ENCODE assay signal across 8 cellular contexts in the genomic region with DNA sequence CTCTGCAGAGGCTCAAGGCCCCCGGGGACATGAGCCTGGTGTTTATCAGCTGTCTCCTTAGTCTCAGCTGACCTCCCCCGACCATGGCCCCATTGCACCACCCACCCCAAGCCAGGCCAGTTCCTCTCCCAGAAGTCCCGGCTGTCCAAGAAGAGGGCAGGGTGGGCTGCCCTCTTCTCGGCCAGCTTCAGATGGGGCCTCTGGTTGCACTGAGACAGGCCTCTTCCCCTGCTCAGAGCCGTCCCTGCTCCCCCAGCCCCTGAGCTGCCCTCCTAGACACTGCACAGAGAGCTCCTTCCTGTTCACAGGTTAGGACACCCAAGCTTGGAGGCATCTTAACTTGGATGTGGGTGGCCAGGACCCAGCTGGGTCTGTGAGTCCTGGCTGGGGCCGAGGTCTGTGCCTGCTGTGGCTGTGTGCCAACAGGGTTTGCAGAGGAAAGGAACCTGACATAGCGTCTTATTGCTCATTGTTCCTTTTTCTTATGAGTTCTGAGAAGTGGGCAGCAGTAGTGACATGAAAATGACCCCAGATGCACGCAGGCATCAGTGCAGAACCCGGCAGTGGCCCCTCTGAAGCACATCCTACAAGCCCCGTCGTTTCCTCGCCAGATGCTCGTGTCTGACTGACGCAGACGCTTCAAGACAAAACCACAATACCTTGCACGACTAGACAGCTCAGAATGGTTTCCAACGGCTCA. TPM values are rescaled to one million over a fixed set of nuclear protein-coding genes. Genes with fewer than 3 reads are reported as not detected.
A peak's percentile ranks its signal among the peaks of the same experiment; 100 is the strongest.
DNase-seq lines count a peak whose midpoint lies in the region; ATAC-seq, FAIRE-seq and TF ChIP-seq lines count a peak whose summit lies in the region.

No MANE protein-coding gene starts in this region.

- TF ChIP-seq CTCF in glutamatergic neuron (IDR thresholded peaks at IDR 0.05; ENCODE audit: partially characterized antibody, unreplicated experiment), result no peak

- peak overlapping the region; percentile 92 for H3K27ac Mint-ChIP-seq in activated T-cell treated with anti-CD3 and anti-CD28 coated beads, Interleukin-2, amount 50 U/mL, for 72 hours
- H3K27ac Mint-ChIP-seq in glutamatergic neuron (ENCODE audit: unreplicated experiment), result peak overlapping the region; percentile 33

- H3K36me3 Mint-ChIP-seq in activated T-cell treated with anti-CD3 and anti-CD28 coated beads, Interleukin-2, amount 50 U/mL, for 72 hours (ENCODE audit: insufficient read depth in 2 of 2), result peaks cover 4 to 6% of the 10 kb centered on the region in 2 donors
- no peaks in the 10 kb centered on the region for H3K36me3 Mint-ChIP-seq in glutamatergic neuron (ENCODE audit: unreplicated experiment)

- ATAC-seq in activated T-cell treated with anti-CD3 and anti-CD28 coated beads, Interleukin-2, amount 50 U/mL, for 72 hours (replicated peaks in 1 of 2), result peak; percentile 71 to 73
- ATAC-seq in GM19328 (IDR thresholded peaks at IDR 0.05; ENCODE audit: unreplicated experiment) (no peak), HG03025 (IDR thresholded peaks at IDR 0.05; ENCODE audit: low FRiP score, unreplicated experiment) (no peak)

- peaks cover 47% of the 10 kb centered on the region for H3K4me1 Mint-ChIP-seq in activated T-cell treated with anti-CD3 and anti-CD28 coated beads, Interleukin-2, amount 50 U/mL, for 72 hours (ENCODE audit: low read depth)
- H3K4me1 Mint-ChIP-seq in glutamatergic neuron (ENCODE audit: low read depth, unreplicated experiment), result peaks cover 13% of the 10 kb centered on the region

- H3K4me3 Mint-ChIP-seq in activated T-cell treated with anti-CD3 and anti-CD28 coated beads, Interleukin-2, amount 50 U/mL, for 72 hours, result peak overlapping the region; percentile 91 to 92
- peak overlapping the region; percentile 34 for H3K4me3 Mint-ChIP-seq in glutamatergic neuron (ENCODE audit: unreplicated experiment)

- no peaks in the 10 kb centered on the region for H3K9me3 Mint-ChIP-seq in activated T-cell treated with anti-CD3 and anti-CD28 coated beads, Interleukin-2, amount 50 U/mL, for 72 hours
- H3K9me3 Mint-ChIP-seq in glutamatergic neuron (ENCODE audit: unreplicated experiment), result peaks cover 8% of the 10 kb centered on the region

- FAIRE-seq in GM19239 (lab: Jason Lieb, UNC), result no peak

- no peaks in the 10 kb centered on the region for H3K27me3 Mint-ChIP-seq in activated T-cell treated with anti-CD3 and anti-CD28 coated beads, Interleukin-2, amount 50 U/mL, for 72 hours (ENCODE audit: low read depth)
- peaks cover 4% of the 10 kb centered on the region for H3K27me3 Mint-ChIP-seq in glutamatergic neuron (ENCODE audit: unreplicated experiment)

- DNase-seq in GM19239 (ENCODE audit: insufficient read length, low spot score) (peak; percentile 66), NOMO-1 treated with dmso at 0.1 percent for 144 hours (lab: John Stamatoyannopoulos, UW; ENCODE audit: unreplicated experiment) (peak; percentile 66), glutamatergic neuron (no peak), NCI-H187 treated with DMSO at 0.1 percent for 48 hours (lab: John Stamatoyannopoulos, UW) (no peak)
- DNase-seq in activated T-cell treated with anti-CD3 and anti-CD28 coated beads, Interleukin-2, amount 50 U/mL, for 72 hours, result peak; percentile 77 to 78
- peak; percentile 59 to 71 for DNase-seq in stimulated activated CD4-positive, alpha-beta T cell treated with anti-CD3 and anti-CD28 coated beads, Interleukin-15, amount 100 ng/mL, for 48 hours (ENCODE audit: low read depth in 2 of 2)

RNA-seq across cellular contexts. Expression of a gene that starts 5.5 kb away (rescaled TPM):
- total RNA-seq in activated T-cell treated with anti-CD3 and anti-CD28 coated beads, Interleukin-2, amount 50 U/mL, for 72 hours, result 100 to 1,000 TPM; 108 to 125 TPM
- 31.3 TPM for total RNA-seq in glutamatergic neuron (ENCODE audit: unreplicated experiment)

RNA-seq across cellular contexts. Expression of a gene that starts 9.6 kb away (rescaled TPM):
- 10 to 100 TPM; 17.6 to 19.4 TPM for total RNA-seq in activated T-cell treated with anti-CD3 and anti-CD28 coated beads, Interleukin-2, amount 50 U/mL, for 72 hours
- 23.9 TPM for total RNA-seq in glutamatergic neuron (ENCODE audit: unreplicated experiment)

RNA-seq across cellular contexts. Expression of a gene that starts 20.7 kb away (rescaled TPM):
- total RNA-seq in activated T-cell treated with anti-CD3 and anti-CD28 coated beads, Interleukin-2, amount 50 U/mL, for 72 hours, result 1 to 10 TPM; 3.8 to 8.0 TPM
- 1.8 TPM for total RNA-seq in glutamatergic neuron (ENCODE audit: unreplicated experiment)

RNA-seq across cellular contexts. Expression of a gene that starts 53.6 kb away (rescaled TPM):
- 10 to 100 TPM; 64.9 to 69.7 TPM for total RNA-seq in activated T-cell treated with anti-CD3 and anti-CD28 coated beads, Interleukin-2, amount 50 U/mL, for 72 hours
- total RNA-seq in glutamatergic neuron (ENCODE audit: unreplicated experiment), result 51.0 TPM

RNA-seq across cellular contexts. Expression of a gene that starts 59.9 kb away (rescaled TPM):
- 10 to 100 TPM; 52.1 to 57.4 TPM for total RNA-seq in activated T-cell treated with anti-CD3 and anti-CD28 coated beads, Interleukin-2, amount 50 U/mL, for 72 hours
- 88.2 TPM for total RNA-seq in glutamatergic neuron (ENCODE audit: unreplicated experiment)

Comparison
In these comparisons a context has a peak if more than half of its experiments do, and no peak if none do; other contexts are left out.
1. DNase-seq: peak in GM19239 (single experiment), NOMO-1 treated with dmso at 0.1 percent for 144 hours (single experiment), activated T-cell treated with anti-CD3 and anti-CD28 coated beads, Interleukin-2, amount 50 U/mL, for 72 hours (2 of 2) and stimulated activated CD4-positive, alpha-beta T cell treated with anti-CD3 and anti-CD28 coated beads, Interleukin-15, amount 100 ng/mL, for 48 hours (2 of 2); none in glutamatergic neuron (single experiment) and NCI-H187 treated with DMSO at 0.1 percent for 48 hours (single experiment).
2. ATAC-seq: peak in activated T-cell treated with anti-CD3 and anti-CD28 coated beads, Interleukin-2, amount 50 U/mL, for 72 hours (2 of 2); none in GM19328 (single experiment) and HG03025 (single experiment).